8 cellular contexts compared by ENCODE assay signal in the genomic region with DNA sequence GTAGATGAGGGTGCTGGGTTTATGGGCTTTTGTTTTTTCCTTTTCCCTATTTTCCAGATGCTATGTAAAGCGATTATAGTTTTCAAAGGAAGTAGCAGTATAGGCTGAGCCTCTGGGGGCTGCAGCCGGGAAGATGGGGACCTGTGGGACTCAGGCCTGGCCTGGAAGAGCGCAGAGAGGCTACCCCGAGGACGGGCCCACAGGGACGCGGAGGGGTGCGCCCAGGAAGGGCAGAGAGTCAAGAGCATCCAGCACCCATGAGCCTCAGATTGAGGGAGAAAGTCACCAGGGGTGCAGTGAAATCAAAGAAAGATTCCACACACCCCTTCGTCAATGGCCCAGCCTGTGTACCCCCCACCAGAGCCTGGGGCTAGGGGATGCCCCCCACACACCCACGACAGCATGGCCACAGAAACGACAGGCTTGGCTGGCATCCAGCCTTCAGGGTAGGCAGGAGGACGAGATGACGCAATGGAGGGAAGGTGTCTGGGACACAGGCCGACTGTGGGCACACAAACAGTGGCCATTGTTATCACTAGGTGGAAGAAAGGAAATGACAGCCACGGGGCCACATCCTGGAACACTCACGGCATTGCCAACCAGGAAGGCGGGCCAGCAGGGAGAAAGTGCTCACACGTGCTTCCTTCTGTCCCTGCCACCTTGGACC. TPM values are rescaled to one million over a fixed set of nuclear protein-coding genes. Genes with fewer than 3 reads are reported as not detected.
A peak's percentile ranks its signal among the peaks of the same experiment; 100 is the strongest.
DNase-seq lines count a peak whose midpoint lies in the region; ATAC-seq, FAIRE-seq and TF ChIP-seq lines count a peak whose summit lies in the region.

No MANE protein-coding gene starts in this region.

- FAIRE-seq in bronchial epithelial cell (lab: Jason Lieb, UNC) = no peak

- H3K4me3 ChIP-seq in ACC112 (ENCODE audit: low read depth, low read length) (no peak overlapping the region), PC-9 (no peak overlapping the region), bronchial epithelial cell (ENCODE audit: low read depth, low read length) (no peak overlapping the region), muscle layer of duodenum (ENCODE audit: low read depth in 1 of 2, low read length in 2 of 2) (no peak overlapping the region)

- H3K4me1 ChIP-seq in ACC112 (ENCODE audit: control insufficient read depth, insufficient read depth, low read length, unreplicated experiment) (peaks cover 18% of the 10 kb centered on the region), PC-9 (replicated peaks; ENCODE audit: insufficient read depth) (peaks cover 32% of the 10 kb centered on the region), muscle layer of duodenum (ENCODE audit: control insufficient read depth in 1 of 2, insufficient read depth in 2 of 2, low read length in 2 of 2) (peaks cover under 1 to 26% of the 10 kb centered on the region in 2 donors)

- H3K79me2 ChIP-seq in ACC112 (ENCODE audit: control insufficient read depth, insufficient read depth, low read length, unreplicated experiment) (no peaks in the 10 kb centered on the region), PC-9 (ENCODE audit: low read depth) (no peaks in the 10 kb centered on the region)

- no peaks in the 10 kb centered on the region for H3K9me2 ChIP-seq in PC-9 (ENCODE audit: insufficient read depth)

- H3K4me2 ChIP-seq in PC-9 = peak overlapping the region; percentile 18

- POLR2A ChIA-PET in PC-9 (lab: Charles Lee; ENCODE audit: unreplicated experiment) = no interaction called here

- H3F3A ChIP-seq in PC-9 (ENCODE audit: insufficient read depth, low read depth) = peaks cover 31% of the 10 kb centered on the region

- H3K9me3 ChIP-seq in PC-9 (ENCODE audit: insufficient read depth, low read depth) (no peaks in the 10 kb centered on the region), muscle layer of duodenum (ENCODE audit: control insufficient read depth in 1 of 2, low read length in 2 of 2) (no peaks in the 10 kb centered on the region)

- no peaks in the 10 kb centered on the region for H3K27me3 ChIP-seq in ACC112 (ENCODE audit: insufficient read depth, low read length)
- no peaks in the 10 kb centered on the region for H3K27me3 ChIP-seq in PC-9 (ENCODE audit: insufficient read depth, low read depth)
- no peaks in the 10 kb centered on the region for H3K27me3 ChIP-seq in bronchial epithelial cell (ENCODE audit: control insufficient read depth, insufficient read depth, low read length)
- H3K27me3 ChIP-seq in muscle layer of duodenum (ENCODE audit: low read depth, low read length) = no peaks in the 10 kb centered on the region

- no peaks in the 10 kb centered on the region for H4K20me1 ChIP-seq in PC-9 (ENCODE audit: insufficient read depth)

- CTCF ChIA-PET in PC-9 (lab: Charles Lee) = interaction anchor here (0.6 kb wide), 1 partner anchor 38 kb away, joined by 4 read pairs; no protein-coding TSS in a partner anchor

- H3K27ac ChIP-seq in ACC112 (ENCODE audit: low read depth, low read length) (peak overlapping the region; percentile 48; the same call in 1 of the 2 replicates), PC-9 (no peak overlapping the region), muscle layer of duodenum (ENCODE audit: low read length) (peak overlapping the region; percentile 12)

- peak overlapping the region; percentile 1 for H2AFZ ChIP-seq in ACC112 (ENCODE audit: low read length, unreplicated experiment)
- no peak overlapping the region for H2AFZ ChIP-seq in PC-9

- no TSS peak for BruUV-seq in PC-9 (replicated peaks; lab: Mats Ljungman, UMichigan)

- intact Hi-C loops in PC-9 (cut with micrococcal nuclease; ENCODE audit: unreplicated experiment) = no loop called here

- DNase-seq in PC-9 = peak in 1 of 2 experiments; percentile 41
- peak; percentile 60 for DNase-seq in bronchial epithelial cell (ENCODE audit: low read depth)
- no peak for DNase-seq in effector CD8-positive, alpha-beta T cell (lab: John Stamatoyannopoulos, UW)
- no peak for DNase-seq in OCI-M2 (lab: John Stamatoyannopoulos, UW; ENCODE audit: unreplicated experiment)
- no peak for DNase-seq in AML-193 (lab: John Stamatoyannopoulos, UW)

- no peak for ATAC-seq in GM18511 (IDR thresholded peaks at IDR 0.05; ENCODE audit: unreplicated experiment)

- H3K36me3 ChIP-seq in ACC112 (ENCODE audit: insufficient read depth, low read length) (no peaks in the 10 kb centered on the region), PC-9 (ENCODE audit: low read depth) (no peaks in the 10 kb centered on the region), bronchial epithelial cell (ENCODE audit: control insufficient read depth, insufficient read depth, low read length) (peaks cover 2% of the 10 kb centered on the region), muscle layer of duodenum (ENCODE audit: control insufficient read depth in 1 of 2, insufficient read depth in 2 of 2, low read length in 2 of 2) (no peaks in the 10 kb centered on the region)

- TF ChIP-seq CTCF in PC-9 (conservative IDR thresholded peaks at IDR 0.05) = no peak
- no peak for TF ChIP-seq CTCF in bronchial epithelial cell (IDR thresholded peaks at IDR 0.05; ENCODE audit: insufficient read depth, low read length, severe bottlenecking)

RNA-seq across cellular contexts. Expression of gene PLA2G6, which starts 9.0 kb away (rescaled TPM):
- 39.8 and 45.6 TPM in 2 replicates for total RNA-seq in PC-9 (2021)
- 7.9 and 9.6 TPM in 2 replicates for total RNA-seq in bronchial epithelial cell

RNA-seq across cellular contexts. Expression of gene MAFF, which starts 29.2 kb away (rescaled TPM):
- total RNA-seq in PC-9 (2021) (27.9 and 41.8 TPM in 2 replicates), bronchial epithelial cell (15.5 and 25.0 TPM in 2 replicates)
